ENCODE assay signal across 9 cellular contexts in genomic region chr16:4402439-4403132, GRCh38. TPM values are rescaled to one million over a fixed set of nuclear protein-coding genes. Genes with fewer than 3 reads are reported as not detected.
DNase-seq lines count a peak whose midpoint lies in the region; ATAC-seq and TF ChIP-seq lines count a peak whose summit lies in the region.
"Had no signal": no experiment of that assay in that cellular context is flagged by ENCODE, and none has a peak within 500 bp of the region (broad histone marks: within the 10 kb centered on the region; RNA-seq: fewer than 3 reads in every experiment).

No MANE protein-coding gene starts in this region.

- TF ChIP-seq EP300 in neural cell (conservative IDR thresholded peaks at IDR 0.05; ENCODE audit: poor library complexity, severe bottlenecking) (no peak), suprapubic skin (IDR thresholded peaks at IDR 0.05) (no peak)

- ATAC-seq in activated T-cell treated with anti-CD3 and anti-CD28 coated beads, Interleukin-2, amount 50 U/mL, for 72 hours (replicated peaks in 1 of 2) = peak; percentile 64 to 75
- ATAC-seq in GM19023 (IDR thresholded peaks at IDR 0.05; ENCODE audit: unreplicated experiment) = no peak

- H3K79me2 ChIP-seq in neural cell (replicated peaks; ENCODE audit: insufficient read depth, low read length) = no peaks in the 10 kb centered on the region

- 24% methylated on average over 14 of the region's 29 CpGs for WGBS in suprapubic skin

- TF ChIP-seq POLR2A in Peyer's patch (IDR thresholded peaks at IDR 0.05) (no peak), suprapubic skin (IDR thresholded peaks at IDR 0.05) (no peak)

- H3K4me1 ChIP-seq in Peyer's patch (peaks cover 0 to 3% (median 0%) of the 10 kb centered on the region in 4 donors), suprapubic skin (peaks cover 4% of the 10 kb centered on the region)

- H3K9me3 ChIP-seq in Peyer's patch = no peaks in the 10 kb centered on the region
- H3K9me3 ChIP-seq in neural cell (ENCODE audit: low read length) = no peaks in the 10 kb centered on the region
- no peaks in the 10 kb centered on the region for H3K9me3 ChIP-seq in suprapubic skin

- H3K27ac ChIP-seq in Peyer's patch = no peak overlapping the region
- no peak overlapping the region for H3K27ac ChIP-seq in neural cell (ENCODE audit: low read length)
- no peak overlapping the region for H3K27ac ChIP-seq in suprapubic skin

- no peaks in the 10 kb centered on the region for H4K20me1 ChIP-seq in neural cell (ENCODE audit: insufficient read depth)

- H3K4me2 ChIP-seq in neural cell (ENCODE audit: low read length) = no peak overlapping the region

- H3K27me3 ChIP-seq in Peyer's patch (no peaks in the 10 kb centered on the region), neural cell (ENCODE audit: insufficient read depth, low read depth, low read length) (no peaks in the 10 kb centered on the region), suprapubic skin (no peaks in the 10 kb centered on the region)

- no peaks in the 10 kb centered on the region for H3K27me3 Mint-ChIP-seq in IgD-negative memory B cell
- no peaks in the 10 kb centered on the region for H3K27me3 Mint-ChIP-seq in activated T-cell treated with anti-CD3 and anti-CD28 coated beads, Interleukin-2, amount 50 U/mL, for 72 hours (ENCODE audit: low read depth)

- DNase-seq in DMS79 treated with DMSO at 0.1 percent for 48 hours (lab: John Stamatoyannopoulos, UW) = peak; percentile 60
- peak; percentile 72 to 88 (median 86) for DNase-seq in Peyer's patch
- DNase-seq in activated T-cell treated with anti-CD3 and anti-CD28 coated beads, Interleukin-2, amount 50 U/mL, for 72 hours = peak; percentile 70 to 76
- DNase-seq in fibroblast of mammary gland (ENCODE audit: low read depth) = peak; percentile 68
- peak; percentile 86 to 89 for DNase-seq in suprapubic skin (ENCODE audit: low spot score in 2 of 2)

- H3K9me3 Mint-ChIP-seq in IgD-negative memory B cell = no peaks in the 10 kb centered on the region
- no peaks in the 10 kb centered on the region for H3K9me3 Mint-ChIP-seq in activated T-cell treated with anti-CD3 and anti-CD28 coated beads, Interleukin-2, amount 50 U/mL, for 72 hours

- H3K4me1 Mint-ChIP-seq in IgD-negative memory B cell = peaks cover 5 to 12% (median 7%) of the 10 kb centered on the region in 3 donors
- H3K4me1 Mint-ChIP-seq in activated T-cell treated with anti-CD3 and anti-CD28 coated beads, Interleukin-2, amount 50 U/mL, for 72 hours (ENCODE audit: low read depth) = no peaks in the 10 kb centered on the region

- TF ChIP-seq RAD21 in neural cell (conservative IDR thresholded peaks at IDR 0.05) = peak; percentile 98

- peaks cover 5% of the 10 kb centered on the region for H3K36me3 Mint-ChIP-seq in IgD-negative memory B cell
- peaks cover 10 to 15% of the 10 kb centered on the region in 2 donors for H3K36me3 Mint-ChIP-seq in activated T-cell treated with anti-CD3 and anti-CD28 coated beads, Interleukin-2, amount 50 U/mL, for 72 hours (ENCODE audit: insufficient read depth in 2 of 2)

- H3K9me2 ChIP-seq in neural cell (ENCODE audit: insufficient read depth, low read length) = no peaks in the 10 kb centered on the region

- no peaks in the 10 kb centered on the region for H3F3A ChIP-seq in neural cell (ENCODE audit: insufficient read depth, low read length, poor library complexity, severe bottlenecking)

- peaks cover 0 to 88% (median 0%) of the 10 kb centered on the region in 3 donors for H3K36me3 ChIP-seq in Peyer's patch
- no peaks in the 10 kb centered on the region for H3K36me3 ChIP-seq in neural cell (ENCODE audit: insufficient read depth, low read length)
- H3K36me3 ChIP-seq in suprapubic skin = peaks cover 60% of the 10 kb centered on the region

- peak overlapping the region; percentile 90 to 94 (median 94) for H3K27ac Mint-ChIP-seq in IgD-negative memory B cell
- no peak overlapping the region for H3K27ac Mint-ChIP-seq in activated T-cell treated with anti-CD3 and anti-CD28 coated beads, Interleukin-2, amount 50 U/mL, for 72 hours

- no peak overlapping the region for H2AFZ ChIP-seq in neural cell (ENCODE audit: low read depth, low read length)

- peak overlapping the region in 1 of 4 donors; percentile 75 for H3K4me3 Mint-ChIP-seq in IgD-negative memory B cell
- no peak overlapping the region for H3K4me3 Mint-ChIP-seq in activated T-cell treated with anti-CD3 and anti-CD28 coated beads, Interleukin-2, amount 50 U/mL, for 72 hours

- TF ChIP-seq CTCF in Peyer's patch (IDR thresholded peaks at IDR 0.05) (peak; percentile 55 to 92 (median 84)), fibroblast of mammary gland (conservative IDR thresholded peaks at IDR 0.05; ENCODE audit: control insufficient read depth, insufficient read depth, low read depth, low read length) (peak; percentile 54), neural cell (IDR thresholded peaks at IDR 0.05; ENCODE audit: poor library complexity, severe bottlenecking) (peak; percentile 96), suprapubic skin (IDR thresholded peaks at IDR 0.05) (peak; percentile 77 to 93)

- peak overlapping the region; percentile 2 for H3K9ac ChIP-seq in neural cell (ENCODE audit: low read length)

- H3K4me3 ChIP-seq in Peyer's patch (no peak overlapping the region), fibroblast of mammary gland (ENCODE audit: control insufficient read depth, low read depth, low read length) (peak overlapping the region; percentile 5), neural cell (ENCODE audit: low read length) (no peak overlapping the region), suprapubic skin (no peak overlapping the region)

TF ChIP-seq in neural cell, 6 proteins besides CTCF, POLR2A, EP300 and RAD21:
- TF ChIP-seq SMC3 (conservative IDR thresholded peaks at IDR 0.05; ENCODE audit: poor library complexity) (peak; percentile 91), EZH2 (IDR thresholded peaks at IDR 0.05; ENCODE audit: borderline replicate concordance, insufficient read depth, low read length, poor library complexity, severe bottlenecking) (no peak), POLR2AphosphoS5 (IDR thresholded peaks at IDR 0.05) (no peak), MXI1 (conservative IDR thresholded peaks at IDR 0.05; ENCODE audit: poor library complexity, severe bottlenecking) (peak; percentile 61)
TF ChIP-seq in neural cell: peak in this region for 2.

RNA-seq across cellular contexts. Expression of gene CORO7, which starts 13.8 kb away (rescaled TPM):
- 108 TPM for polyA plus RNA-seq in IgD-negative memory B cell
- total RNA-seq in Peyer's patch = 100 to 1,000 TPM in 2 of 4 donors, 10 to 100 TPM in 2; 73.4 to 219 (median 110) TPM
- 100 to 1,000 TPM in 1 of 2 donors, 10 to 100 TPM in 1; 88.6 to 105 TPM for total RNA-seq in activated T-cell treated with anti-CD3 and anti-CD28 coated beads, Interleukin-2, amount 50 U/mL, for 72 hours
- polyA plus RNA-seq in neural cell = 57.6 and 65.3 TPM in 2 replicates
- polyA minus RNA-seq in neural cell = 77.4 and 96.7 TPM in 2 replicates
- total RNA-seq in suprapubic skin = 10 to 100 TPM; 18.8 to 29.6 (median 25.7) TPM

RNA-seq across cellular contexts. Expression of gene DNAJA3, which starts 23.1 kb away (rescaled TPM):
- polyA plus RNA-seq in IgD-negative memory B cell (42.7 TPM), neural cell (44.8 and 60.0 TPM in 2 replicates)
- total RNA-seq in Peyer's patch (10 to 100 TPM; 51.4 to 70.1 (median 54.0) TPM), suprapubic skin (10 to 100 TPM; 41.1 to 70.9 (median 48.7) TPM)
- 10 to 100 TPM; 83.6 to 98.7 TPM for total RNA-seq in activated T-cell treated with anti-CD3 and anti-CD28 coated beads, Interleukin-2, amount 50 U/mL, for 72 hours
- 47.0 and 49.4 TPM in 2 replicates for polyA minus RNA-seq in neural cell

RNA-seq across cellular contexts. Expression of gene VASN, which starts 30.9 kb away (rescaled TPM):
- polyA plus RNA-seq in IgD-negative memory B cell (0.45 TPM), neural cell (0.32 and 0.57 TPM in 2 replicates)
- total RNA-seq in Peyer's patch (10 to 100 TPM in 2 of 4 donors, 1 to 10 TPM in 2; 2.1 to 18.2 (median 8.4) TPM), suprapubic skin (10 to 100 TPM; 10.8 to 23.3 (median 22.3) TPM)
- not detected for total RNA-seq in activated T-cell treated with anti-CD3 and anti-CD28 coated beads, Interleukin-2, amount 50 U/mL, for 72 hours
- 0.46 and 0.49 TPM in 2 replicates for polyA minus RNA-seq in neural cell
- total RNA-seq: T-helper 2 cell treated with Interferon-gamma antibody and Interleukin-4, amounts not matched to agents 100 ng/mL and 5 ng/mL, for 36 hours had no signal

RNA-seq across cellular contexts. Expression of gene PAM16, which starts 51.5 kb away (rescaled TPM):
- polyA plus RNA-seq in IgD-negative memory B cell (40.4 TPM), neural cell (125 and 145 TPM in 2 replicates)
- total RNA-seq in Peyer's patch (10 to 100 TPM; 18.2 to 61.4 (median 49.3) TPM), suprapubic skin (10 to 100 TPM; 23.8 to 54.7 (median 46.1) TPM)
- 10 to 100 TPM; 46.6 to 48.2 TPM for total RNA-seq in activated T-cell treated with anti-CD3 and anti-CD28 coated beads, Interleukin-2, amount 50 U/mL, for 72 hours
- 21.2 and 29.5 TPM in 2 replicates for polyA minus RNA-seq in neural cell
